12 cellular contexts compared by ENCODE assay signal in genomic region chr14:99841436-99842071, GRCh38.
"Had no signal": no experiment of that assay in that cellular context is flagged by ENCODE, and none has a peak within 500 bp of the region (broad histone marks: within the 10 kb centered on the region; RNA-seq: fewer than 3 reads in every experiment).

No MANE protein-coding gene starts in this region.

- H3K27me3 ChIP-seq: body of pancreas, esophagus muscularis mucosa, tibial artery, vagina had no signal

- H3K4me3 ChIP-seq: body of pancreas, coronary artery, esophagus muscularis mucosa, lung, tibial artery, vagina had no signal

- H3K27ac ChIP-seq: body of pancreas, coronary artery, esophagus muscularis mucosa, tibial artery, vagina had no signal

- H3K9me3 ChIP-seq: body of pancreas had no signal

- DNase-seq: activated CD4-positive, CD25-positive, alpha-beta regulatory T cell treated with anti-CD3 and anti-CD28 coated beads, Interleukin-2, amount 50 U/mL, for 72 hours; activated naive CD8-positive, alpha-beta T cell treated with anti-CD3 and anti-CD28 coated beads for 36 hours; amygdala; body of pancreas; nephron progenitor cell; stimulated activated CD4-positive, alpha-beta T cell treated with anti-CD3 and anti-CD28 coated beads, Interleukin-12 subunit alpha, Interleukin-12 subunit beta, amount 100 ng/mL, for 4 hours; stimulated activated CD4-positive, alpha-beta T cell treated with anti-CD3 and anti-CD28 coated beads, Interleukin-2, amount 100 ng/mL, for 24 hours; tibial artery had no signal

- H3K4me1 ChIP-seq: tibial artery had no signal

- H3K36me3 ChIP-seq: esophagus muscularis mucosa, tibial artery, vagina had no signal

- ATAC-seq: body of pancreas had no signal
